2 cellular contexts compared by ENCODE assay signal in genomic region chr7:22496912-22497311, GRCh38. TPM values are rescaled to one million over a fixed set of nuclear protein-coding genes. Genes with fewer than 3 reads are reported as not detected.
"Had no signal": no experiment of that assay in that cellular context is flagged by ENCODE, and none has a peak within 500 bp of the region (broad histone marks: within the 10 kb centered on the region; RNA-seq: fewer than 3 reads in every experiment).

No MANE protein-coding gene starts in this region.

RNA-seq across cellular contexts. Expression of gene STEAP1B, which starts 3.1 kb away (rescaled TPM):
- total RNA-seq: cardiac muscle cell, left lobe of liver had no signal
